ENCODE assay signal across 8 cellular contexts in the genomic region with DNA sequence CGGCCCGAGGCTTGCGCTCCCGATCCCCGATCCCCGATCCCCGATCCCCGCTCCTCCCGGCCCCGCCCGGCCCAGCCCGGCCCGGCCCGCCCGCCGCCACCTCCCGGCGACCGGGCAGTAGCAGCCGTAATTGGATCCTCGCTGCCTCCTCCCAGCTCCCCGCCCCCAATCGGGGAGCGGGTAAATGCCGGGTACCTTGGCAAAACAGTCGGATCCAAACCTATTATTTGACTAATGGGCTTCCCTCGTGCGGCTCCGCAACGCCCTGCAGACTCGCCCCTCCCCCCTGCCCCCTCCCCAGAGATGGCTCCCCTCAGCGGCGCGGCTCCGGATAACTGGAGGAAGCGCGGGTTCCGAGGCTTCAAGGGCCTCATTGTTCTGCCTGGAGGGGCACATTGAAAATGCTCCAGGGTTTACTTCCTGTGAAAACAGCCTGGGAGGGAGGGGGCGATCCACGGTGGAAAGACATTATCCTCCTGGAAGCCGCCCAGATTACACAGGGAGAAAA.
DNase-seq lines count a peak whose midpoint lies in the region; ATAC-seq, FAIRE-seq and TF ChIP-seq lines count a peak whose summit lies in the region.

No MANE protein-coding gene starts in this region.

- CTCF ChIA-PET in H1 (lab: Charles Lee; ENCODE audit: partially characterized antibody) = interaction anchor here (0.6 to 2.5 kb wide), 18 partner anchors 7 to 379 kb away, joined by 3 to 20 read pairs (median 4); no protein-coding TSS in a partner anchor

- H2BK15ac ChIP-seq in H1 (ENCODE audit: low read length) = no peak overlapping the region
- peak overlapping the region; percentile 26 for H2BK15ac ChIP-seq in mesenchymal stem cell (ENCODE audit: low read depth, poor library complexity, severe bottlenecking)

- DNase-seq in ACHN (peak; percentile 72), NCI-H2171 treated with DMSO at 0.1 percent for 48 hours (lab: John Stamatoyannopoulos, UW) (peak; percentile 81), H1 (ENCODE audit: low read depth in 1 of 2, low spot score in 2 of 2) (peak; percentile 71 to 88), mesenchymal stem cell (no peak)
- DNase-seq in activated CD4-positive, alpha-beta T cell treated with anti-CD3 and anti-CD28 coated beads, Interleukin-2, amount 50 U/mL, for 1 hour = peak; percentile 33
- peak; percentile 12 for DNase-seq in stimulated activated CD8-positive, alpha-beta memory T cell treated with anti-CD3 and anti-CD28 coated beads, Interleukin-7, amount 100 ng/mL, for 24 hours (ENCODE audit: low read depth)

- no peak overlapping the region for H2BK20ac ChIP-seq in H1 (ENCODE audit: low read length)

- no peaks in the 10 kb centered on the region for H4K20me1 ChIP-seq in H1 (replicated peaks in 1 of 2; ENCODE audit: control insufficient read depth in 1 of 2, insufficient read depth in 2 of 2, low read length in 2 of 2)

- H3K56ac ChIP-seq in H1 (replicated peaks; ENCODE audit: insufficient read length, low read depth, low read length) = peak overlapping the region; percentile 92

- H3K14ac ChIP-seq in H1 (ENCODE audit: insufficient read length) (no peak overlapping the region), mesenchymal stem cell (ENCODE audit: low read length in 2 of 2) (peak overlapping the region in 1 of 2 experiments; percentile 29)

- H4K5ac ChIP-seq in H1 (ENCODE audit: insufficient read length, low read depth, low read length) = no peak overlapping the region

- ATAC-seq in GM18868 (IDR thresholded peaks at IDR 0.05; ENCODE audit: unreplicated experiment) (peak; percentile 28), HG03135 (IDR thresholded peaks at IDR 0.05; ENCODE audit: unreplicated experiment) (peak; percentile 35)

- in situ Hi-C loops in ACHN (cut with HindIII; ENCODE audit: low pct_ligation_motif_present, low pct_unique_long_range_greater_than_20kb, low sequenced_read_pairs) = no loop called here

- WGBS in H1 (ENCODE audit: extremely low coverage in 1 of 2, insufficient coverage in 1 of 2, insufficient read length in 1 of 2, insufficient replicate concordance in 2 of 2, low coverage in 1 of 2, low lambda C conversion rate in 2 of 2, missing lambda C conversion rate in 1 of 2), 2 experiments = 1% methylated on average over 21 of the region's 41 CpGs; no CpG with 5 or more reads in 1 of the 2 experiments
- WGBS in mesenchymal stem cell = 1% methylated on average over 12 of the region's 41 CpGs

- H3K27me3 ChIP-seq in H1 (replicated peaks in 1 of 4; ENCODE audit: control insufficient read depth in 3 of 4, extremely low read depth in 1 of 4, insufficient read depth in 3 of 4, low read length in 3 of 4) (peaks cover 0 to 6% (median 0%) of the 10 kb centered on the region in 4 experiments; a peak in 3 of 7 replicates), mesenchymal stem cell (ENCODE audit: control insufficient read depth in 1 of 2, insufficient read depth in 1 of 2, low read length in 2 of 2) (no peaks in the 10 kb centered on the region)

- H2AFZ ChIP-seq in H1 (ENCODE audit: low read length) = no peak overlapping the region
- no peak overlapping the region for H2AFZ ChIP-seq in mesenchymal stem cell (ENCODE audit: low read depth, low read length)

- TF ChIP-seq CTCF in H1 (IDR thresholded peaks at IDR 0.05; ENCODE audit: control extremely low read depth in 1 of 3, insufficient read depth in 1 of 3, low read depth in 1 of 3, low read length in 3 of 3) = no peak

- no peak overlapping the region for H3K4ac ChIP-seq in H1 (replicated peaks; ENCODE audit: insufficient read length, low read depth, low read length)
- peak overlapping the region in 1 of 2 experiments; percentile 89 for H3K4ac ChIP-seq in mesenchymal stem cell (ENCODE audit: low read depth in 1 of 2, low read length in 2 of 2)

- peak overlapping the region; percentile 54 for H4K91ac ChIP-seq in H1 (replicated peaks; ENCODE audit: insufficient read length, low read length)
- peak overlapping the region; percentile 73 for H4K91ac ChIP-seq in mesenchymal stem cell (ENCODE audit: low read length)

- H3K27ac ChIP-seq in H1 (ENCODE audit: low read depth, low read length) = peak overlapping the region; percentile 86
- H3K27ac ChIP-seq in mesenchymal stem cell (ENCODE audit: low read length, poor library complexity, severe bottlenecking) = peak overlapping the region; percentile 79

- H3K23ac ChIP-seq in H1 (ENCODE audit: insufficient read length) = no peak overlapping the region
- H3K23ac ChIP-seq in mesenchymal stem cell (ENCODE audit: low read length in 2 of 2) = no peak overlapping the region

- TF ChIP-seq POLR2A in H1 (IDR thresholded peaks at IDR 0.05; ENCODE audit: control extremely low read depth in 1 of 2, low read depth in 2 of 2, low read length in 2 of 2) = peak in 1 of 2 experiments; percentile 13; a peak in 1 of 3 replicates

- POLR2A ChIA-PET in H1 (lab: Charles Lee; ENCODE audit: partially characterized antibody) = interaction anchor here (0.6 to 2.9 kb wide), 7 partner anchors 9 to 93 kb away, joined by 3 to 13 read pairs (median 3); no protein-coding TSS in a partner anchor

- H2AK5ac ChIP-seq in H1 (ENCODE audit: low read depth, low read length) = no peak overlapping the region
- no peak overlapping the region for H2AK5ac ChIP-seq in mesenchymal stem cell (ENCODE audit: low read length, severe bottlenecking)

- no peaks in the 10 kb centered on the region for H3K36me3 ChIP-seq in H1 (ENCODE audit: control insufficient read depth in 2 of 4, insufficient read depth in 4 of 4, low read length in 3 of 4)
- no peaks in the 10 kb centered on the region for H3K36me3 ChIP-seq in mesenchymal stem cell (ENCODE audit: control insufficient read depth in 1 of 2, insufficient read depth in 2 of 2, low read depth in 1 of 2, low read length in 2 of 2)

- no peak for FAIRE-seq in H1 (lab: Jason Lieb, UNC)

- H3K4me3 ChIP-seq in H1 (ENCODE audit: extremely low read depth in 1 of 4, insufficient read depth in 2 of 4, low read depth in 3 of 4, low read length in 4 of 4) = peak overlapping the region; percentile 29 to 58 (median 43); a peak in 6 of 8 replicates
- peak overlapping the region; percentile 5 to 66 for H3K4me3 ChIP-seq in mesenchymal stem cell (ENCODE audit: insufficient read depth in 1 of 2, low read depth in 1 of 2, low read length in 2 of 2)

- peaks cover 4% of the 10 kb centered on the region; the same call in 1 of the 2 replicates for H3K23me2 ChIP-seq in H1 (ENCODE audit: low read depth, low read length)

- no peaks in the 10 kb centered on the region for H3K79me2 ChIP-seq in H1 (ENCODE audit: control insufficient read depth in 1 of 2, insufficient read depth in 2 of 2, low read length in 2 of 2)

- peak overlapping the region; percentile 86 for H2BK120ac ChIP-seq in H1 (replicated peaks; ENCODE audit: low read depth, low read length)
- H2BK120ac ChIP-seq in mesenchymal stem cell (ENCODE audit: low read depth, low read length) = peak overlapping the region; percentile 99

- no peak overlapping the region for H4K8ac ChIP-seq in H1 (ENCODE audit: extremely low read depth, insufficient read depth, low read length)
- peak overlapping the region; percentile 39 for H4K8ac ChIP-seq in mesenchymal stem cell (ENCODE audit: low read length)

- no peaks in the 10 kb centered on the region for H3K9me3 ChIP-seq in H1 (ENCODE audit: insufficient read depth in 2 of 2, low read depth in 1 of 2, low read length in 1 of 2)
- no peaks in the 10 kb centered on the region for H3K9me3 ChIP-seq in mesenchymal stem cell (ENCODE audit: control insufficient read depth, low read length)

- H3K9ac ChIP-seq in H1 (replicated peaks in 1 of 4; ENCODE audit: extremely low read depth in 1 of 4, low read depth in 3 of 4, low read length in 3 of 4) = peak overlapping the region in 3 of 4 experiments; percentile 2 to 69 (median 49); a peak in 5 of 7 replicates
- H3K9ac ChIP-seq in mesenchymal stem cell (ENCODE audit: low read length) = peak overlapping the region; percentile 96

- peak in 1 of 2 experiments; percentile 5; a peak in 1 of 3 replicates for TF ChIP-seq EP300 in H1 (IDR thresholded peaks at IDR 0.05; ENCODE audit: borderline replicate concordance in 1 of 2, low read depth in 2 of 2, low read length in 2 of 2)

- H3K18ac ChIP-seq in H1 (ENCODE audit: extremely low read depth, low read length) (peak overlapping the region; percentile 96; the same call in 1 of the 2 replicates), mesenchymal stem cell (ENCODE audit: low read depth in 1 of 2, low read length in 2 of 2) (peak overlapping the region; percentile 88 to 97)

- no peak; a peak in 1 of 4 replicates for TF ChIP-seq RAD21 in H1 (IDR thresholded peaks at IDR 0.05 in 1 of 2, conservative IDR thresholded peaks at IDR 0.05 in 1 of 2; ENCODE audit: low read depth in 2 of 2, low read length in 2 of 2)

- H3K4me2 ChIP-seq in H1 (ENCODE audit: insufficient read depth in 1 of 2, low read depth in 2 of 2, low read length in 2 of 2) = peak overlapping the region; percentile 60 to 91
- H3K4me2 ChIP-seq in mesenchymal stem cell (ENCODE audit: low read length, poor library complexity, severe bottlenecking) = peak overlapping the region; percentile 20

- no peaks in the 10 kb centered on the region for H3K79me1 ChIP-seq in H1 (ENCODE audit: low read depth, low read length)
- H3K79me1 ChIP-seq in mesenchymal stem cell (replicated peaks; ENCODE audit: low read length, poor library complexity, severe bottlenecking) = no peaks in the 10 kb centered on the region

- H3K4me1 ChIP-seq in H1 (replicated peaks in 1 of 4; ENCODE audit: control insufficient read depth in 3 of 4, insufficient read depth in 4 of 4, low read length in 3 of 4) = peaks cover 3 to 27% (median 19%) of the 10 kb centered on the region in 4 experiments
- H3K4me1 ChIP-seq in mesenchymal stem cell (ENCODE audit: control insufficient read depth, insufficient read depth, low read depth, low read length) = peaks cover 45% of the 10 kb centered on the region

- H2BK5ac ChIP-seq in H1 (ENCODE audit: low read depth, low read length) = peak overlapping the region; percentile 41
- peak overlapping the region; percentile 63 for H2BK5ac ChIP-seq in mesenchymal stem cell (ENCODE audit: low read depth, low read length, poor library complexity, severe bottlenecking)

- H2BK12ac ChIP-seq in H1 (ENCODE audit: low read depth, low read length) (peak overlapping the region; percentile 72; the same call in 1 of the 2 replicates), mesenchymal stem cell (ENCODE audit: low read length in 2 of 2) (peak overlapping the region in 1 of 2 experiments; percentile 1)

TF ChIP-seq in H1, 55 proteins besides CTCF, POLR2A, EP300 and RAD21 (continues in another document):
- TF ChIP-seq RNF2 (IDR thresholded peaks at IDR 0.05; ENCODE audit: borderline replicate concordance, low read depth, low read length, missing control alignments, poor library complexity, severe bottlenecking) (no peak), CHD1 (IDR thresholded peaks at IDR 0.05; ENCODE audit: low read depth, low read length) (no peak), NANOG (IDR thresholded peaks at IDR 0.05; ENCODE audit: insufficient read depth, low read depth, low read length, poor library complexity, severe bottlenecking) (no peak), POU5F1 (IDR thresholded peaks at IDR 0.05; ENCODE audit: low read depth, low read length) (no peak), CEBPB (IDR thresholded peaks at IDR 0.05; ENCODE audit: low read depth, low read length) (no peak), TAF7 (optimal IDR thresholded peaks at IDR 0.05; ENCODE audit: borderline replicate concordance, low read depth, low read length) (no peak), TEAD4 (IDR thresholded peaks at IDR 0.05; ENCODE audit: low read depth, low read length) (no peak)
